Comparison of ENCODE assay signal across 8 cellular contexts in the genomic region with DNA sequence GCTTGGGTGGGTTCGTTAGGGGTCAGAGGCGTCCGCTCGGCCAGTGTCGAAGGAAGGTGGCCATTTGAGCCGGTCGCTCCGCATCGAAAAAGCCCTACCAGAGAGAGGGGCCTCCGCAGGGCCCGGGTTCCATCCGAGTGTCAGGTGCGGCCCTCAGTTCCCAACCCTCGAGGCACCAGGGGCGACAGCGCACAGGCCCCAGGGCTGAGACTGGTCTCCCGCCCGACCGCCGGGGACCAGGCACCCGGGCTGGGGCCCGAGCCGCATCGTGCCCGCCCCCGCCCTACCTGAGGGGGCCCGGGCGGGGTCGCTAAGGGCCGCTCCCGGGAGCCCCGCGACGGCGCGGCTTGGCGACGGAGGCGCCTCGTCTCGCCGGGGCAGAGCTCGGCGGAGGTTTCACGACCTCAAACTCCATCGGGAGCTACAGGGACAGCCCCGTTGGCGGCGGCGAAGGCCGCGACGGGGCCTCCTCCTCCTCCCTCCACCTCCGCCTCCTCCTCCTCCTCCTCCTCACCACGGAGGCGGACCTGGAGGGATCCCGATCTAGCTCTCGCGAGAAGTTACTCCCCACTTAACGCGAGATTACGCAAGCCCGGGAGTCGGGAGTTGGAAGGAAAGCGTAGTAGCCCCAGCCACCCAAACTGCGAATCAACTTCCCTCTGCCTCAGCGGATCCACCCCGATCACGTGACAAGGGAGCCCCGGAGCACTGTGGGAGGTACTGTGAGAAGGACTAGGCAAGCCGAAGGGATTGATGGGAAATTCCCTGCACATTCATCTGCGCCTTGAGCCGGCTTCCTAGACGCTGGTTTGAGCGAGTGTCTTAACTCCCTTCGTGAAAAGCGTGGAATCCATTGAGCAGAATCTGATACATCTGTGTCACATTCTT. TPM values are rescaled to one million over a fixed set of nuclear protein-coding genes. Genes with fewer than 3 reads are reported as not detected.
DNase-seq lines count a peak whose midpoint lies in the region; TF ChIP-seq lines count a peak whose summit lies in the region.

RC3H2 (minus strand) TSS at position 537 of the 888 bp plus-strand sequence. CDS start 7,850 bp downstream, outside the sequence.

- peaks cover 49% of the 10 kb centered on the region for H3K4me1 Mint-ChIP-seq in activated T-helper 1 cell treated with anti-CD3 and anti-CD28 coated beads, Interleukin-12 subunit alpha, Interleukin-12 subunit beta, Interleukin-2, Interleukin-4 antibody, amounts not matched to agents 30 ng/mL and 10 ng/mL and 1 ng/mL, durations not matched to agents 14 hours and 24 hours and 36 hours (ENCODE audit: low read depth)

- H3K9me2 ChIP-seq in DOHH2 (replicated peaks; ENCODE audit: control insufficient read depth, low read length) (no peaks in the 10 kb centered on the region), GM23248 (ENCODE audit: insufficient read depth) (no peaks in the 10 kb centered on the region)

- no peaks in the 10 kb centered on the region for H3K27me3 Mint-ChIP-seq in activated T-helper 1 cell treated with anti-CD3 and anti-CD28 coated beads, Interleukin-12 subunit alpha, Interleukin-12 subunit beta, Interleukin-2, Interleukin-4 antibody, amounts not matched to agents 30 ng/mL and 10 ng/mL and 1 ng/mL, durations not matched to agents 14 hours and 24 hours and 36 hours (ENCODE audit: insufficient read depth)

- no peaks in the 10 kb centered on the region for H3K27me3 ChIP-seq in DOHH2 (ENCODE audit: control insufficient read depth, low read length)
- H3K27me3 ChIP-seq in GM23248 (replicated peaks; ENCODE audit: insufficient read depth): no peaks in the 10 kb centered on the region
- no peaks in the 10 kb centered on the region for H3K27me3 ChIP-seq in esophagus squamous epithelium

- intact Hi-C loops in activated T-helper 1 cell treated with anti-CD3 and anti-CD28 coated beads, Interleukin-12 subunit alpha, Interleukin-12 subunit beta, Interleukin-2, Interleukin-4 antibody, amounts not matched to agents 30 ng/mL and 10 ng/mL and 1 ng/mL, durations not matched to agents 14 hours and 24 hours and 36 hours (cut with micrococcal nuclease): loop anchor here (1.0 to 10.0 kb wide), 12 partner anchors 8 to 810 kb away; partner anchors contain the start of genes MRRF, PDCL, RBM18 and STRBP
- intact Hi-C loops in esophagus squamous epithelium (cut with DNase I): no loop called here

- H3K36me3 ChIP-seq in DOHH2 (ENCODE audit: control insufficient read depth, low read length): peaks cover 37% of the 10 kb centered on the region
- H3K36me3 ChIP-seq in GM23248 (ENCODE audit: low read depth): peaks cover 1% of the 10 kb centered on the region
- peaks cover 0 to 19% (median 0%) of the 10 kb centered on the region in 3 donors for H3K36me3 ChIP-seq in esophagus squamous epithelium

- in situ Hi-C loops in GM23248 (cut with MboI): no loop called here

- peak within 1 kb of the TSS; percentile 70 for H3K27ac ChIP-seq in DOHH2 (ENCODE audit: low read depth, low read length)
- peak within 1 kb of the TSS; percentile 81 for H3K27ac ChIP-seq in GM23248
- peak within 1 kb of the TSS; percentile 94 to 97 (median 95) for H3K27ac ChIP-seq in esophagus squamous epithelium

- peaks cover 35% of the 10 kb centered on the region for H3K4me1 ChIP-seq in DOHH2 (ENCODE audit: control insufficient read depth, low read length)
- peaks cover 28% of the 10 kb centered on the region for H3K4me1 ChIP-seq in GM23248 (ENCODE audit: insufficient read depth)
- H3K4me1 ChIP-seq in esophagus squamous epithelium: peaks cover 12 to 47% (median 12%) of the 10 kb centered on the region in 3 donors

- H3K4me2 ChIP-seq in DOHH2 (ENCODE audit: low read length): peak within 1 kb of the TSS; percentile 79
- H3K4me2 ChIP-seq in GM23248 (ENCODE audit: unreplicated experiment): peak within 1 kb of the TSS; percentile 99

- TF ChIP-seq CTCF in DOHH2 (IDR thresholded peaks at IDR 0.05; ENCODE audit: low read depth, low read length, poor library complexity, severe bottlenecking): no peak
- peak in 1 of 6 experiments; percentile 15 for TF ChIP-seq CTCF in esophagus squamous epithelium (IDR thresholded peaks at IDR 0.05)

- H3K9me3 ChIP-seq in DOHH2 (ENCODE audit: control insufficient read depth, insufficient read depth, low read length) (no peaks in the 10 kb centered on the region), GM23248 (ENCODE audit: low read depth) (no peaks in the 10 kb centered on the region), esophagus squamous epithelium (no peaks in the 10 kb centered on the region)

- DNase-seq in GM23248 (peak; percentile 100), Kasumi-1 (lab: John Stamatoyannopoulos, UW) (peak; percentile 100), RPMI7951 (ENCODE audit: low read depth) (peak; percentile 99), esophagus squamous epithelium (lab: John Stamatoyannopoulos, UW) (peak; percentile 95), myocyte (ENCODE audit: low read depth) (peak; percentile 100)
- DNase-seq in activated T-helper 1 cell treated with anti-CD3 and anti-CD28 coated beads, Interleukin-12 subunit alpha, Interleukin-12 subunit beta, Interleukin-2, Interleukin-4 antibody, amounts not matched to agents 30 ng/mL and 10 ng/mL and 1 ng/mL, durations not matched to agents 14 hours and 24 hours and 36 hours (ENCODE audit: low spot score): peak; percentile 97
- peak; percentile 90 to 97 for DNase-seq in stimulated activated CD8-positive, alpha-beta memory T cell treated with anti-CD3 and anti-CD28 coated beads, Interleukin-7, amount 100 ng/mL, for 48 hours (ENCODE audit: extremely low read depth in 1 of 2, low read depth in 1 of 2)

- no peaks in the 10 kb centered on the region for H3K9me3 Mint-ChIP-seq in activated T-helper 1 cell treated with anti-CD3 and anti-CD28 coated beads, Interleukin-12 subunit alpha, Interleukin-12 subunit beta, Interleukin-2, Interleukin-4 antibody, amounts not matched to agents 30 ng/mL and 10 ng/mL and 1 ng/mL, durations not matched to agents 14 hours and 24 hours and 36 hours

- peak in 3 of 4 donors; percentile 91 to 99 (median 96) for TF ChIP-seq POLR2A in esophagus squamous epithelium (IDR thresholded peaks at IDR 0.05)

- peaks cover 61% of the 10 kb centered on the region for H3K79me2 ChIP-seq in DOHH2 (ENCODE audit: control insufficient read depth, low read length)
- H3K79me2 ChIP-seq in GM23248 (ENCODE audit: insufficient read depth): peaks cover 72% of the 10 kb centered on the region

- H2AFZ ChIP-seq in GM23248: peak within 1 kb of the TSS; percentile 93

- WGBS in GM23248 (ENCODE audit: low coverage in 1 of 2, low lambda C conversion rate in 2 of 2, missing lambda C conversion rate in 2 of 2), 2 experiments: 1% methylated on average over 48 to 55 of the region's 77 CpGs
- 0% methylated on average over 11 to 29 of the region's 77 CpGs for WGBS in esophagus squamous epithelium, 2 donors

- peak within 1 kb of the TSS; percentile 95 for H3K4me3 Mint-ChIP-seq in activated T-helper 1 cell treated with anti-CD3 and anti-CD28 coated beads, Interleukin-12 subunit alpha, Interleukin-12 subunit beta, Interleukin-2, Interleukin-4 antibody, amounts not matched to agents 30 ng/mL and 10 ng/mL and 1 ng/mL, durations not matched to agents 14 hours and 24 hours and 36 hours

- H3K9ac ChIP-seq in GM23248: peak within 1 kb of the TSS; percentile 96

- peaks cover 31% of the 10 kb centered on the region for H3F3A ChIP-seq in DOHH2 (ENCODE audit: control insufficient read depth, insufficient read depth)
- H3F3A ChIP-seq in GM23248 (ENCODE audit: insufficient read depth): peaks cover 44% of the 10 kb centered on the region

- H4K20me1 ChIP-seq in DOHH2 (ENCODE audit: control insufficient read depth, insufficient read depth, low read depth, low read length) (no peaks in the 10 kb centered on the region), GM23248 (ENCODE audit: insufficient read depth) (no peaks in the 10 kb centered on the region)

- H3K27ac Mint-ChIP-seq in activated T-helper 1 cell treated with anti-CD3 and anti-CD28 coated beads, Interleukin-12 subunit alpha, Interleukin-12 subunit beta, Interleukin-2, Interleukin-4 antibody, amounts not matched to agents 30 ng/mL and 10 ng/mL and 1 ng/mL, durations not matched to agents 14 hours and 24 hours and 36 hours: peak within 1 kb of the TSS; percentile 96

- H3K36me3 Mint-ChIP-seq in activated T-helper 1 cell treated with anti-CD3 and anti-CD28 coated beads, Interleukin-12 subunit alpha, Interleukin-12 subunit beta, Interleukin-2, Interleukin-4 antibody, amounts not matched to agents 30 ng/mL and 10 ng/mL and 1 ng/mL, durations not matched to agents 14 hours and 24 hours and 36 hours (ENCODE audit: low read depth): peaks cover 13% of the 10 kb centered on the region

- H3K4me3 ChIP-seq in DOHH2 (ENCODE audit: low read length): peak within 1 kb of the TSS; percentile 96
- peak within 1 kb of the TSS; percentile 95 for H3K4me3 ChIP-seq in GM23248
- H3K4me3 ChIP-seq in esophagus squamous epithelium: peak within 1 kb of the TSS; percentile 88 to 92 (median 90)

RNA-seq across cellular contexts. Expression of gene RC3H2, which starts in this region (rescaled TPM):
- total RNA-seq in GM23248 (2014; rRNA removed; shearing (Covaris generic)): 26.8 and 34.7 TPM in 2 replicates
- 19.8 and 22.1 TPM in 2 replicates for polyA plus RNA-seq in GM23248 (2016; fragmentation: Nextera tagmentation; extraction: Ambion mirVana)
- total RNA-seq in RPMI7951 (2014; rRNA removed; shearing (Covaris generic)): 26.1 and 26.4 TPM in 2 replicates
- 39.8 and 49.3 TPM in 2 replicates for total RNA-seq in activated T-helper 1 cell treated with anti-CD3 and anti-CD28 coated beads, Interleukin-12 subunit alpha, Interleukin-12 subunit beta, Interleukin-2, Interleukin-4 antibody, amounts not matched to agents 30 ng/mL and 10 ng/mL and 1 ng/mL, durations not matched to agents 14 hours and 24 hours and 36 hours
- total RNA-seq in esophagus squamous epithelium (10 to 100 TPM; 24.6 to 46.3 (median 30.2) TPM), myocyte (89.2 and 130 TPM in 2 replicates)
- polyA plus RNA-seq in myocyte (2012): 25.4 TPM

Comparison
In these comparisons a context has a peak if more than half of its experiments do, and no peak if none do; other contexts are left out.
1. Peak in every context shown above with its lines: DNase-seq, H3K4me3 ChIP-seq and H3K27ac ChIP-seq.